ENCODE assay signal across 8 cellular contexts in the genomic region with DNA sequence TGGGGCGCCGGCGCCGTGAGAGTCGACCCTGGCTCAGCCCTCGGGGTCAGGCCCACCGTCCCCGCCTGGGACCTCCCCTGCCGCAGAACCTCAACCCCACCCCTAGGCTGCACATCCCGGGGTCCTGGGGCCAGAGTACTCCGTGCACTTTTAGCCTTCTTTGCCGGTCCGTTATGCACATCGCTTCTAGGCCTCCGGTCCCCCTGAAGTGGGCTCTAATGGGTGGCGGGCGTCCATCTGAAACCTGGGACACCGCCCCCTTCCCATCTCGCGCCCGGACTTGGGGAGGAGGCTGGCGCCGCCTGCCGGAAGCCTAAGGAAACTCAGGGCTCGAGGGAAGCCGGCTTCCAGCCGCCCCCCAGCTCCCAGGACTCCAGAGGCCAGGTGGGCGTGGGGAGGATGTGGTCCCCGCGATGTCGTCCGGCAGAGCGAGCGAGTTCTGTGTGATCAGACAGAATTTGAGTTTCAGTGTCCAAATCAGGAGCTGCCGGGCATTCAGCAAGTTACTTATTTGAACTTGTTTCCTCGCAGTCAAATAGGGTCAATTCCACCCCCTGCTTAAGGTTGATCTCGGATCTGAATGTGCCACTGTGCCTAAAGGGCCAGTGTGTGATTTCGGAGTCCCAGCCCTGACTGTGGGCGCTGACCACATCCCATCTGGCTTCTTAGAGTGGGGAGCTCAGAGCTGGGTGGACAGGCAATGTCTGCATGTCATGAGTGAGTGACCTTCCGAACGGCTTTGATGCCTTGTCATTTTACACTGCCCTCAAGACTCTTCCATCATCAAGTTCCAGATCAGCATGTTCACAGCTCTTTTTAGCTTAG. TPM values are rescaled to one million over a fixed set of nuclear protein-coding genes. Genes with fewer than 3 reads are reported as not detected.
DNase-seq lines count a peak whose midpoint lies in the region; ATAC-seq and TF ChIP-seq lines count a peak whose summit lies in the region.

No MANE protein-coding gene starts in this region.

- H3K27ac Mint-ChIP-seq in WTC11 = no peak overlapping the region

- POLR2A ChIA-PET in WTC11 (lab: Charles Lee) = interaction anchor here (0.6 to 1.0 kb wide), 2 partner anchors 52 to 363 kb away, joined by 3 to 4 read pairs; no protein-coding TSS in a partner anchor

- peak overlapping the region; percentile 42 for H3K4me2 ChIP-seq in DOHH2 (ENCODE audit: low read length)

- TF ChIP-seq RAD21 in Ishikawa (IDR thresholded peaks at IDR 0.05; ENCODE audit: low read depth) = peak; percentile 57

- H3K36me3 Mint-ChIP-seq in WTC11 = no peaks in the 10 kb centered on the region

- H3K4me1 ChIP-seq in DOHH2 (ENCODE audit: control insufficient read depth, low read length) (peaks cover 7% of the 10 kb centered on the region), mucosa of rectum (ENCODE audit: control insufficient read depth in 2 of 2, insufficient read depth in 2 of 2, low read length in 2 of 2) (peaks cover 22% of the 10 kb centered on the region in 2 donors), vagina (peaks cover 31% of the 10 kb centered on the region), aorta (ENCODE audit: control insufficient read depth in 1 of 2, insufficient read depth in 2 of 2, low read length in 2 of 2) (no peaks in the 10 kb centered on the region)

- H3K27me3 ChIP-seq in DOHH2 (ENCODE audit: control insufficient read depth, low read length) (peaks cover 48% of the 10 kb centered on the region), mucosa of rectum (ENCODE audit: control insufficient read depth in 2 of 2, insufficient read depth in 2 of 2, low read length in 2 of 2) (peaks cover 11 to 23% of the 10 kb centered on the region in 2 donors), vagina (no peaks in the 10 kb centered on the region), aorta (ENCODE audit: control insufficient read depth in 1 of 2, insufficient read depth in 2 of 2, low read length in 1 of 2) (no peaks in the 10 kb centered on the region)

- TF ChIP-seq POLR2A in vagina (IDR thresholded peaks at IDR 0.05) = no peak

- H3K9me3 Mint-ChIP-seq in WTC11 = no peaks in the 10 kb centered on the region

- H3K9ac ChIP-seq in mucosa of rectum (ENCODE audit: low read depth in 1 of 2, low read length in 2 of 2) = peak overlapping the region in 1 of 2 donors; percentile 33

- peak overlapping the region; percentile 77 for H3K4me3 Mint-ChIP-seq in WTC11

- no peak overlapping the region for H3K27ac ChIP-seq in DOHH2 (ENCODE audit: low read depth, low read length)
- H3K27ac ChIP-seq in mucosa of rectum (ENCODE audit: low read depth in 2 of 2, low read length in 2 of 2) = no peak overlapping the region
- peak overlapping the region; percentile 79 for H3K27ac ChIP-seq in vagina
- no peak overlapping the region for H3K27ac ChIP-seq in aorta (ENCODE audit: low read depth in 1 of 2, low read length in 2 of 2)

- H3K4me3 ChIP-seq in DOHH2 (ENCODE audit: low read length) = peak overlapping the region; percentile 40
- peak overlapping the region; percentile 53 to 54 for H3K4me3 ChIP-seq in mucosa of rectum (ENCODE audit: low read length in 2 of 2)
- peak overlapping the region; percentile 45 to 74 for H3K4me3 ChIP-seq in vagina
- H3K4me3 ChIP-seq in aorta (ENCODE audit: low read length in 2 of 2) = peak overlapping the region in 1 of 2 donors; percentile 21

- WGBS in aorta, 2 donors = 10 to 11% methylated on average over 41 of the region's 41 CpGs

- ATAC-seq in WTC11 (peak; percentile 22), aorta (ENCODE audit: low FRiP score) (no peak), HG03378 (IDR thresholded peaks at IDR 0.05; ENCODE audit: unreplicated experiment) (no peak)

- H3K27me3 Mint-ChIP-seq in WTC11 (ENCODE audit: low read depth) = peaks cover 73% of the 10 kb centered on the region

- CTCF ChIA-PET in WTC11 (lab: Charles Lee) = interaction anchor here (0.6 to 7.3 kb wide), 33 partner anchors 10 to 126 kb away, joined by 3 to 120 read pairs (median 5); partner anchors contain the start of genes CPXM1 and EBF4

- TF ChIP-seq CTCF in DOHH2 (IDR thresholded peaks at IDR 0.05; ENCODE audit: low read depth, low read length, poor library complexity, severe bottlenecking) (peak; percentile 74), WTC11 (IDR thresholded peaks at IDR 0.05) (peak; percentile 80), vagina (IDR thresholded peaks at IDR 0.05) (peak; percentile 25 to 43 (median 38))

- peaks cover 3% of the 10 kb centered on the region for H3F3A ChIP-seq in DOHH2 (ENCODE audit: control insufficient read depth, insufficient read depth)

- no peaks in the 10 kb centered on the region for H4K20me1 ChIP-seq in DOHH2 (ENCODE audit: control insufficient read depth, insufficient read depth, low read depth, low read length)

- H3K4me1 Mint-ChIP-seq in WTC11 = peaks cover 37% of the 10 kb centered on the region

- H3K79me2 ChIP-seq in DOHH2 (ENCODE audit: control insufficient read depth, low read length) = no peaks in the 10 kb centered on the region

- H3K36me3 ChIP-seq in DOHH2 (ENCODE audit: control insufficient read depth, low read length) (no peaks in the 10 kb centered on the region), mucosa of rectum (ENCODE audit: control insufficient read depth in 2 of 2, insufficient read depth in 2 of 2, low read length in 2 of 2) (no peaks in the 10 kb centered on the region), vagina (no peaks in the 10 kb centered on the region), aorta (ENCODE audit: control insufficient read depth in 1 of 2, insufficient read depth in 2 of 2, low read length in 1 of 2) (no peaks in the 10 kb centered on the region)

- no peaks in the 10 kb centered on the region for H3K9me2 ChIP-seq in DOHH2 (replicated peaks; ENCODE audit: control insufficient read depth, low read length)

- TF ChIP-seq EP300 in Ishikawa (IDR thresholded peaks at IDR 0.05; ENCODE audit: borderline replicate concordance) = no peak

- peak; percentile 77 for DNase-seq in WTC11 (ENCODE audit: low spot score)
- peak; percentile 18 for DNase-seq in effector CD8-positive, alpha-beta T cell (lab: John Stamatoyannopoulos, UW)
- no peak for DNase-seq in vagina (ENCODE audit: extremely low spot score in 2 of 2)
- no peak for DNase-seq in aorta

- intact Hi-C loops in vagina (cut with DNase I) (no loop called here), aorta (cut with DNase I) (no loop called here)

- no peaks in the 10 kb centered on the region for H3K9me3 ChIP-seq in DOHH2 (ENCODE audit: control insufficient read depth, insufficient read depth, low read length)
- H3K9me3 ChIP-seq in mucosa of rectum (ENCODE audit: control insufficient read depth in 2 of 2, low read length in 2 of 2) = no peaks in the 10 kb centered on the region
- H3K9me3 ChIP-seq in vagina = no peaks in the 10 kb centered on the region
- no peaks in the 10 kb centered on the region for H3K9me3 ChIP-seq in aorta (ENCODE audit: control insufficient read depth, low read length)

TF ChIP-seq in Ishikawa, 13 proteins besides CTCF, POLR2A, EP300 and RAD21 (continues in another document):
- no peak for TF ChIP-seq CEBPB (IDR thresholded peaks at IDR 0.05)
- no peak for TF ChIP-seq REST (IDR thresholded peaks at IDR 0.05; ENCODE audit: low read depth)

TF ChIP-seq in WTC11, 78 proteins besides CTCF, POLR2A, EP300 and RAD21:
- TF ChIP-seq, protein P1, sequence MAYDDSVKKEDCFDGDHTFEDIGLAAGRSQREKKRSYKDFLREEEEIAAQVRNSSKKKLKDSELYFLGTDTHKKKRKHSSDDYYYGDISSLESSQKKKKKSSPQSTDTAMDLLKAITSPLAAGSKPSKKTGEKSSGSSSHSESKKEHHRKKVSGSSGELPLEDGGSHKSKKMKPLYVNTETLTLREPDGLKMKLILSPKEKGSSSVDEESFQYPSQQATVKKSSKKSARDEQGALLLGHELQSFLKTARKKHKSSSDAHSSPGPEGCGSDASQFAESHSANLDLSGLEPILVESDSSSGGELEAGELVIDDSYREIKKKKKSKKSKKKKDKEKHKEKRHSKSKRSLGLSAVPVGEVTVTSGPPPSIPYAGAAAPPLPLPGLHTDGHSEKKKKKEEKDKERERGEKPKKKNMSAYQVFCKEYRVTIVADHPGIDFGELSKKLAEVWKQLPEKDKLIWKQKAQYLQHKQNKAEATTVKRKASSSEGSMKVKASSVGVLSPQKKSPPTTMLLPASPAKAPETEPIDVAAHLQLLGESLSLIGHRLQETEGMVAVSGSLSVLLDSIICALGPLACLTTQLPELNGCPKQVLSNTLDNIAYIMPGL (CRISPR knock-in tag; IDR thresholded peaks at IDR 0.05) = peak; percentile 68
- peak; percentile 49; the same call in 1 of the 2 replicates for TF ChIP-seq SP1 (CRISPR knock-in tag; conservative IDR thresholded peaks at IDR 0.05)
- TF ChIP-seq MYBL2 (CRISPR knock-in tag; IDR thresholded peaks at IDR 0.05) = peak; percentile 47; the same call in 1 of the 2 replicates
- TF ChIP-seq MAX (CRISPR knock-in tag; IDR thresholded peaks at IDR 0.05) = 0 out of 2 replicates have a peak, but pooled peaks have one; percentile 8
- no peak for TF ChIP-seq ZNF317 (CRISPR knock-in tag; IDR thresholded peaks at IDR 0.05; ENCODE audit: borderline replicate concordance, low read depth)

RNA-seq across cellular contexts. Expression of gene CPXM1, which starts 47.6 kb away (rescaled TPM):
- total RNA-seq in WTC11 (2021) (51.2 to 57.1 TPM (median 54.6 TPM) in 3 replicates), vagina (19.4 TPM), aorta (1 to 10 TPM; 3.4 to 3.7 TPM)
- under 1 TPM in 1 of 2 donors, not detected in 1; 0.23 TPM for polyA plus RNA-seq in aorta

Comparison
In these comparisons a context has a peak if more than half of its experiments do, and no peak if none do; other contexts are left out.
1. DNase-seq: peak in WTC11 (single experiment) and effector CD8-positive, alpha-beta T cell (single experiment); none in vagina (0 of 2) and aorta (0 of 2).
2. Peak in every context shown above with its lines, with median percentiles within 50 percentile points of each other: CTCF ChIP-seq.